Comparison of ENCODE assay signal across 22 cellular contexts in genomic region chr12:26751179-26751578, GRCh38.
"Had no signal": no experiment of that assay in that cellular context is flagged by ENCODE, and none has a peak within 500 bp of the region (broad histone marks: within the 10 kb centered on the region; RNA-seq: fewer than 3 reads in every experiment).

No MANE protein-coding gene starts in this region.

- H3K4me3 Mint-ChIP-seq: activated CD8-positive, alpha-beta memory T cell treated with anti-CD3 and anti-CD28 coated beads, Interleukin-2, amount 10 ng/mL, durations not matched to agents 7 days and 5 days; activated naive CD4-positive, alpha-beta T cell treated with anti-CD3 and anti-CD28 coated beads, Interleukin-2, amount 10 ng/mL, durations not matched to agents 7 days and 5 days; activated T-cell treated with anti-CD3 and anti-CD28 coated beads, Interleukin-2, amount 50 U/mL, for 4 hours; T-helper 1 cell treated with Interleukin-12 subunit alpha and Interleukin-12 subunit beta and Interleukin-4 antibody, amounts not matched to agents 30 μg/mL and 1 μg/mL, for 36 hours had no signal

- FAIRE-seq: RCC 7860 had no signal

- DNase-seq: activated CD4-positive, alpha-beta T cell treated with anti-CD3 and anti-CD28 coated beads for 4 hours; activated CD8-positive, alpha-beta memory T cell treated with anti-CD3 and anti-CD28 coated beads, Interleukin-2, amount 10 ng/mL, durations not matched to agents 7 days and 5 days; activated gamma-delta T cell treated with Interleukin-2 at 50 U/mL for 16 hours; activated naive CD4-positive, alpha-beta T cell treated with anti-CD3 and anti-CD28 coated beads, Interleukin-2, amount 10 ng/mL, durations not matched to agents 7 days and 5 days; activated naive CD8-positive, alpha-beta T cell treated with anti-CD3 and anti-CD28 coated beads, Interleukin-2, amount 10 ng/mL, durations not matched to agents 7 days and 5 days; activated T-cell treated with anti-CD3 and anti-CD28 coated beads, Interleukin-2, amount 50 U/mL, for 4 hours; aorta; caudate nucleus; MM.1S; NCI-H1105 treated with DMSO at 0.1 percent for 48 hours; NCI-H1436 treated with DMSO at 0.1 percent for 48 hours; NCI-H187; NCI-H2081 treated with DMSO at 0.1 percent for 48 hours; NCI-H446; NCI-H524; PC-3; SHP77 treated with DMSO at 0.1 percent for 48 hours had no signal

- H3K9ac ChIP-seq: KMS-11 had no signal

- ATAC-seq: activated CD4-positive, CD25-positive, alpha-beta regulatory T cell treated with anti-CD3 and anti-CD28 coated beads, Interleukin-2, amount 50 U/mL, for 24 hours; activated CD8-positive, alpha-beta memory T cell treated with anti-CD3 and anti-CD28 coated beads, Interleukin-2, amount 10 ng/mL, durations not matched to agents 7 days and 5 days; activated T-cell treated with anti-CD3 and anti-CD28 coated beads, Interleukin-2, amount 50 U/mL, for 4 hours; PC-3 had no signal

- H3K4me2 ChIP-seq: KMS-11 had no signal

- H3K4me3 ChIP-seq: breast epithelium had no signal

- H3K36me3 ChIP-seq: breast epithelium had no signal

- H3K27me3 Mint-ChIP-seq: activated CD8-positive, alpha-beta memory T cell treated with anti-CD3 and anti-CD28 coated beads, Interleukin-2, amount 10 ng/mL, durations not matched to agents 7 days and 5 days; activated naive CD4-positive, alpha-beta T cell treated with anti-CD3 and anti-CD28 coated beads, Interleukin-2, amount 10 ng/mL, durations not matched to agents 7 days and 5 days; activated naive CD8-positive, alpha-beta T cell treated with anti-CD3 and anti-CD28 coated beads, Interleukin-2, amount 10 ng/mL, durations not matched to agents 7 days and 5 days had no signal

- H3K27me3 ChIP-seq: breast epithelium had no signal

- H3K4me1 ChIP-seq: breast epithelium had no signal

- H3K27ac ChIP-seq: breast epithelium, KMS-11 had no signal
